Comparison of ENCODE assay signal across 8 cellular contexts in genomic region chr19:45791744-45792481, GRCh38. TPM values are rescaled to one million over a fixed set of nuclear protein-coding genes. Genes with fewer than 3 reads are reported as not detected.
DNase-seq lines count a peak whose midpoint lies in the region; ATAC-seq and TF ChIP-seq lines count a peak whose summit lies in the region.

No MANE protein-coding gene starts in this region.

- peaks cover 19% of the 10 kb centered on the region for H3K36me3 ChIP-seq in SJCRH30
- peaks cover 6 to 42% (median 19%) of the 10 kb centered on the region in 3 donors for H3K36me3 ChIP-seq in esophagus squamous epithelium

- H3K4me3 ChIP-seq in SJCRH30 (peak overlapping the region; percentile 81), esophagus squamous epithelium (peak overlapping the region; percentile 44 to 92 (median 82))

- H3K4me1 ChIP-seq in SJCRH30 (peaks cover 8% of the 10 kb centered on the region), esophagus squamous epithelium (peaks cover 16 to 29% (median 18%) of the 10 kb centered on the region in 3 donors)

- H3K27me3 ChIP-seq in SJCRH30 (no peaks in the 10 kb centered on the region), esophagus squamous epithelium (no peaks in the 10 kb centered on the region)

- 14 to 21% methylated on average over 8 to 13 of the region's 34 CpGs for WGBS in esophagus squamous epithelium, 2 donors

- no peak for TF ChIP-seq CTCF in 22Rv1 (IDR thresholded peaks at IDR 0.05)
- TF ChIP-seq CTCF in esophagus squamous epithelium (IDR thresholded peaks at IDR 0.05): no peak

- ATAC-seq in GM19455 (IDR thresholded peaks at IDR 0.05; ENCODE audit: unreplicated experiment) (peak; percentile 32), sciatic nerve (no peak), HG02571 (IDR thresholded peaks at IDR 0.05; ENCODE audit: unreplicated experiment) (no peak)

- intact Hi-C loops in esophagus squamous epithelium (cut with DNase I) (no loop called here), sciatic nerve (cut with DNase I) (no loop called here)

- TF ChIP-seq POLR2A in esophagus squamous epithelium (IDR thresholded peaks at IDR 0.05): no peak

- DNase-seq in SJCRH30: no peak
- no peak for DNase-seq in esophagus squamous epithelium (lab: John Stamatoyannopoulos, UW)
- DNase-seq in sciatic nerve (ENCODE audit: low spot score): peak; percentile 56
- no peak for DNase-seq in NCI-H2196 (lab: John Stamatoyannopoulos, UW; ENCODE audit: unreplicated experiment)
- no peak for DNase-seq in hypothalamus (lab: John Stamatoyannopoulos, UW)

- H3K27ac ChIP-seq in 22Rv1: peak overlapping the region; percentile 72
- H3K27ac ChIP-seq in SJCRH30: peak overlapping the region; percentile 26; the same call in 1 of the 2 replicates
- H3K27ac ChIP-seq in esophagus squamous epithelium: peak overlapping the region; percentile 75 to 93 (median 86)

- H3K9me3 ChIP-seq in SJCRH30 (replicated peaks) (no peaks in the 10 kb centered on the region), esophagus squamous epithelium (no peaks in the 10 kb centered on the region)

RNA-seq across cellular contexts. Expression of gene DMWD, which starts 0.7 kb away (rescaled TPM):
- 43.5 and 52.9 TPM in 2 replicates for total RNA-seq in SJCRH30 (2014; rRNA removed; shearing (Covaris generic))
- 10 to 100 TPM in 3 of 4 donors, 1 to 10 TPM in 1; 9.1 to 32.2 (median 23.5) TPM for total RNA-seq in esophagus squamous epithelium
- total RNA-seq in sciatic nerve: 57.4 TPM

RNA-seq across cellular contexts. Expression of gene DMPK, which starts 9.6 kb away (rescaled TPM):
- 79.8 and 84.2 TPM in 2 replicates for total RNA-seq in SJCRH30 (2014; rRNA removed; shearing (Covaris generic))
- total RNA-seq in esophagus squamous epithelium: 10 to 100 TPM; 15.8 to 36.6 (median 17.2) TPM
- 77.9 TPM for total RNA-seq in sciatic nerve

RNA-seq across cellular contexts. Expression of gene SIX5, which starts 22.9 kb away (rescaled TPM):
- 6.0 and 6.6 TPM in 2 replicates for total RNA-seq in SJCRH30 (2014; rRNA removed; shearing (Covaris generic))
- total RNA-seq in esophagus squamous epithelium (10 to 100 TPM in 2 of 4 donors, 1 to 10 TPM in 2; 5.8 to 13.5 (median 10.1) TPM), sciatic nerve (26.3 TPM)

RNA-seq across cellular contexts. Expression of gene RSPH6A, which starts 23.2 kb away (rescaled TPM):
- total RNA-seq in SJCRH30 (2014; rRNA removed; shearing (Covaris generic)): 0.22 TPM in 1 of 2 replicates, not detected in the other
- total RNA-seq in esophagus squamous epithelium: under 1 TPM in 1 of 4 donors, not detected in 3; 0.19 TPM
- 0.18 TPM for total RNA-seq in sciatic nerve

RNA-seq across cellular contexts. Expression of gene MEIOSIN, which starts 58.7 kb away (rescaled TPM):
- 0.08 TPM in 1 of 2 replicates, not detected in the other for total RNA-seq in SJCRH30 (2014; rRNA removed; shearing (Covaris generic))
- not detected for total RNA-seq in esophagus squamous epithelium
- total RNA-seq in sciatic nerve: not detected

Comparison
In these comparisons a context has a peak if more than half of its experiments do, and no peak if none do; other contexts are left out.
1. H3K27ac ChIP-seq: peak in every context shown above with its lines; median percentile 86 in esophagus squamous epithelium; 72 in 22Rv1; 26 in SJCRH30.